ENCODE assay signal across 13 cellular contexts in the genomic region with DNA sequence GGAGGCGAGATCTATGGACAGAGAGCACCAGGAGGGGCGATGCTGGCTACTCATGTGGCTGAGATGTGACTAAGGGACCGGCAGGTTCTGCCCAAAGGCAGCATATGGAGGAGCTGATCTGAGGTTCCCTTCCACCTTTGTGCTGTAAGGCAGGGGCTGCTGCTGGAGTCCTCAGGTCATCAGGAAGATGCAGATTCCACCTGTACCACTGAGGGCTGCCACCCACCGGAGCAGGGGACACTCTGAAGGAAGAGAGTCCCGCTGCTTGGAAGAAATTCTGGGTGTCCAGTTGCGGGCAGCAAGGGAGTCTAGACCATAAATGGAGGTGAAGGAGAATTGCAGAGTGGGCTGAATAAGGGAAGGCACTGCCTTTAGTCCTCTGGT. TPM values are rescaled to one million over a fixed set of nuclear protein-coding genes. Genes with fewer than 3 reads are reported as not detected.
A peak's percentile ranks its signal among the peaks of the same experiment; 100 is the strongest.
DNase-seq lines count a peak whose midpoint lies in the region; ATAC-seq, FAIRE-seq and TF ChIP-seq lines count a peak whose summit lies in the region.
"Had no signal": no experiment of that assay in that cellular context is flagged by ENCODE, and none has a peak within 500 bp of the region (broad histone marks: within the 10 kb centered on the region; RNA-seq: fewer than 3 reads in every experiment).

No MANE protein-coding gene starts in this region.

- no peak for FAIRE-seq in GM12891 (lab: Jason Lieb, UNC)

- H2AFZ ChIP-seq in hepatocyte (no peak overlapping the region), smooth muscle cell (ENCODE audit: low read depth) (no peak overlapping the region)

- TF ChIP-seq POLR2A in GM12891 (IDR thresholded peaks at IDR 0.05; ENCODE audit: low read depth, low read length) = no peak

- H3K27ac ChIP-seq in SJSA1 = peak overlapping the region; percentile 52; the same call in 1 of the 2 replicates
- peak overlapping the region; percentile 95 for H3K27ac ChIP-seq in hepatocyte
- peak overlapping the region; percentile 92 for H3K27ac ChIP-seq in smooth muscle cell (ENCODE audit: low read depth)
- H3K27ac ChIP-seq: 22Rv1; BLaER1 treated with 17β-estradiol and CSF1 and Interleukin-3, amounts not matched to agents 10 nM and 100 nM had no signal

- TF ChIP-seq CTCF in hepatocyte (IDR thresholded peaks at IDR 0.05; ENCODE audit: poor library complexity) (no peak), smooth muscle cell (IDR thresholded peaks at IDR 0.05; ENCODE audit: borderline replicate concordance, insufficient read depth, poor library complexity, severe bottlenecking) (no peak)

- peak; percentile 38 for DNase-seq in DMS 273 (lab: John Stamatoyannopoulos, UW; ENCODE audit: unreplicated experiment)
- no peak for DNase-seq in DMS 273 treated with DMSO at 0.1 percent for 48 hours (lab: John Stamatoyannopoulos, UW)
- no peak for DNase-seq in SJSA1 (ENCODE audit: low read depth in 1 of 2, low spot score in 2 of 2)
- DNase-seq in hepatocyte (ENCODE audit: low spot score) = no peak
- DNase-seq in smooth muscle cell (lab: John Stamatoyannopoulos, UW; ENCODE audit: unreplicated experiment) = no peak
- DNase-seq in GM12891 (ENCODE audit: insufficient read length, low spot score) = no peak
- no peak for DNase-seq in NCI-H2081 (lab: John Stamatoyannopoulos, UW)
- DNase-seq: DMS79 treated with DMSO at 0.1 percent for 48 hours had no signal

- peaks cover 88% of the 10 kb centered on the region for H3K4me1 ChIP-seq in SJSA1 (replicated peaks)
- peaks cover 83% of the 10 kb centered on the region for H3K4me1 ChIP-seq in hepatocyte (ENCODE audit: insufficient read depth)
- H3K4me1 ChIP-seq in smooth muscle cell (ENCODE audit: low read depth) = peaks cover 44% of the 10 kb centered on the region

- no peak overlapping the region for H3K4me2 ChIP-seq in hepatocyte
- H3K4me2 ChIP-seq in smooth muscle cell = peak overlapping the region; percentile 51
- H3K4me2 ChIP-seq: BLaER1 treated with 17β-estradiol and CSF1 and Interleukin-3, amounts not matched to agents 10 nM and 100 nM had no signal

- H3K4me3 ChIP-seq in SJSA1 = no peak overlapping the region
- no peak overlapping the region for H3K4me3 ChIP-seq in hepatocyte
- H3K4me3 ChIP-seq in smooth muscle cell = no peak overlapping the region
- H3K4me3 ChIP-seq: BLaER1 treated with 17β-estradiol and CSF1 and Interleukin-3, amounts not matched to agents 10 nM and 100 nM; skin epidermis; thyroid gland had no signal

- WGBS in hepatocyte (ENCODE audit: low lambda C conversion rate, missing lambda C conversion rate) = 97% methylated on average over 6 of the region's 6 CpGs
- WGBS in smooth muscle cell (ENCODE audit: low lambda C conversion rate) = 96% methylated on average over 6 of the region's 6 CpGs

- peak overlapping the region; percentile 29 for H3K9ac ChIP-seq in smooth muscle cell (ENCODE audit: low read depth)
- H3K9ac ChIP-seq: BLaER1 treated with 17β-estradiol and CSF1 and Interleukin-3, amounts not matched to agents 10 nM and 100 nM had no signal

- no peaks in the 10 kb centered on the region for H3K9me2 ChIP-seq in hepatocyte (replicated peaks; ENCODE audit: insufficient read depth)

- H3K36me3 ChIP-seq in SJSA1 (no peaks in the 10 kb centered on the region), hepatocyte (replicated peaks; ENCODE audit: insufficient read depth, low read depth) (no peaks in the 10 kb centered on the region), smooth muscle cell (ENCODE audit: low read depth) (no peaks in the 10 kb centered on the region)
- H3K36me3 ChIP-seq: BLaER1 treated with 17β-estradiol and CSF1 and Interleukin-3, amounts not matched to agents 10 nM and 100 nM; thyroid gland had no signal

- H4K20me1 ChIP-seq in hepatocyte (ENCODE audit: insufficient read depth, poor library complexity, severe bottlenecking) = no peaks in the 10 kb centered on the region
- no peaks in the 10 kb centered on the region for H4K20me1 ChIP-seq in smooth muscle cell (ENCODE audit: low read depth)
- H4K20me1 ChIP-seq: BLaER1 treated with 17β-estradiol and CSF1 and Interleukin-3, amounts not matched to agents 10 nM and 100 nM had no signal

- ATAC-seq in GM18502 (IDR thresholded peaks at IDR 0.05; ENCODE audit: poor library complexity, unreplicated experiment) = no peak

- H3K79me2 ChIP-seq in hepatocyte (no peaks in the 10 kb centered on the region), smooth muscle cell (ENCODE audit: low read depth) (no peaks in the 10 kb centered on the region)

- H3K27me3 ChIP-seq in SJSA1 (replicated peaks) (no peaks in the 10 kb centered on the region), hepatocyte (no peaks in the 10 kb centered on the region), smooth muscle cell (ENCODE audit: low read depth) (no peaks in the 10 kb centered on the region)
- H3K27me3 ChIP-seq: thyroid gland had no signal

- peaks cover 38% of the 10 kb centered on the region for H3F3A ChIP-seq in smooth muscle cell (ENCODE audit: low read depth)

- no peaks in the 10 kb centered on the region for H3K9me3 ChIP-seq in SJSA1 (replicated peaks)
- H3K9me3 ChIP-seq in hepatocyte (ENCODE audit: low read depth) = no peaks in the 10 kb centered on the region
- H3K9me3 ChIP-seq in smooth muscle cell (replicated peaks; ENCODE audit: low read depth) = no peaks in the 10 kb centered on the region
- H3K9me3 ChIP-seq: BLaER1 treated with 17β-estradiol and CSF1 and Interleukin-3, amounts not matched to agents 10 nM and 100 nM; thyroid gland had no signal

TF ChIP-seq in GM12891, 5 proteins besides CTCF, POLR2A, EP300 and RAD21:
- TF ChIP-seq PAX5 (IDR thresholded peaks at IDR 0.05; ENCODE audit: insufficient read depth, low read length, severe bottlenecking) (no peak), POLR2AphosphoS5 (IDR thresholded peaks at IDR 0.05; ENCODE audit: low read depth, low read length) (no peak), SPI1 (IDR thresholded peaks at IDR 0.05; ENCODE audit: low read depth, low read length) (no peak), POU2F2 (IDR thresholded peaks at IDR 0.05; ENCODE audit: low read depth, low read length) (no peak), TAF1 (IDR thresholded peaks at IDR 0.05; ENCODE audit: low read depth, low read length) (no peak)

RNA-seq across cellular contexts. Expression of a gene that starts 55.3 kb away (rescaled TPM):
- 34.6 and 79.5 TPM in 2 replicates for total RNA-seq in SJSA1 (2014; rRNA removed; shearing (Covaris generic))
- total RNA-seq in hepatocyte (41.8 and 54.2 TPM in 2 replicates), smooth muscle cell (15.6 and 17.6 TPM in 2 replicates)
- polyA plus RNA-seq in hepatocyte (37.1 and 42.7 TPM in 2 replicates), smooth muscle cell (18.3 and 21.9 TPM in 2 replicates)
- 0.37 TPM for polyA plus RNA-seq in GM12891 (2012; ENCODE audit: low read depth, missing spikeins)
